In the genomic region with DNA sequence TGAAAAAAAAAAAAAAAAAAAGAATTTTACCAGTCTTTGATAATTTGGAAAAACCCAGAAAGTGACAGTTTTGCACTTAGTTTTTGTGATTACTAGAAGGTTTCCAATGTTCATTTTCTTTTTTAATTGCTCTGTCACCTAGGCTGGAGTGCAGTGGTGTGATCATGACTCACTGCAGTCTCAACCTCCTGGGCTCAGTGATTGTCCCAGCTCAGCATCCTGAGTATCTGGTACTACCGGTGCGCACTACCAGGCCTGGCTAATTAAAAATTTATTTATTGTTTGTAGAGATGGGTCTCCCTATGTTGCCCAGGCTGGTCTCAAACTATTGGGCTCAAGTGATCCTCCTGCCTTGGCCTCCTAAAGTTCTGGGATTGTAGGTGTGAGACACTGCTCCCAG, we compare ENCODE assay signal across 17 cellular contexts.
"Had no signal": no experiment of that assay in that cellular context is flagged by ENCODE, and none has a peak within 500 bp of the region (broad histone marks: within the 10 kb centered on the region; RNA-seq: fewer than 3 reads in every experiment).

No MANE protein-coding gene starts in this region.

- H3K4me2 ChIP-seq: neural progenitor cell had no signal

- H3K27ac ChIP-seq: lower lobe of right lung, neural progenitor cell, psoas muscle, right lobe of liver, spleen, thyroid gland had no signal

- H3K4me3 ChIP-seq: lower lobe of right lung, neural progenitor cell, psoas muscle, right lobe of liver, spleen, thyroid gland had no signal

- H3K9me3 ChIP-seq: lower lobe of right lung, psoas muscle, right lobe of liver, spleen, thyroid gland had no signal

- ATAC-seq: activated naive CD8-positive, alpha-beta T cell treated with anti-CD3 and anti-CD28 coated beads, Interleukin-2, amount 50 U/mL, for 24 hours; left cardiac atrium; lower lobe of right lung; psoas muscle; right lobe of liver; stimulated activated memory B cell treated with anti-CD40 and anti-IgM and Interleukin-4, amounts not matched to agents 10 μg/mL and 1 μg/mL and 100 μg/mL, for 72 hours; WTC11 had no signal

- H3K9ac ChIP-seq: neural progenitor cell had no signal

- H3K36me3 ChIP-seq: lower lobe of right lung, neural progenitor cell, right lobe of liver, spleen, thyroid gland had no signal

- H3K27ac Mint-ChIP-seq: activated naive CD8-positive, alpha-beta T cell treated with anti-CD3 and anti-CD28 coated beads, Interleukin-2, amount 50 U/mL, for 24 hours; dendritic cell treated with granulocyte-macrophage colony-stimulating factor and Interleukin-4, amounts not matched to agents 40 ng/mL and 50 ng/mL, for 4 days; mesothelial cell of epicardium; neural progenitor cell; stimulated activated memory B cell treated with anti-CD40 and anti-IgM and Interleukin-4, amounts not matched to agents 10 μg/mL and 1 μg/mL and 100 μg/mL, for 72 hours; WTC11 had no signal

- DNase-seq: activated gamma-delta T cell treated with Interleukin-2 at 50 U/mL for 16 hours; activated naive CD8-positive, alpha-beta T cell treated with anti-CD3 and anti-CD28 coated beads, Interleukin-2, amount 50 U/mL, for 24 hours; aorta; effector memory CD4-positive, alpha-beta T cell; head of caudate nucleus; left cardiac atrium; lower lobe of right lung; psoas muscle; right lobe of liver; spleen; T-helper 2 cell; thyroid gland had no signal

- H3K27me3 Mint-ChIP-seq: activated naive CD8-positive, alpha-beta T cell treated with anti-CD3 and anti-CD28 coated beads, Interleukin-2, amount 50 U/mL, for 24 hours; dendritic cell treated with granulocyte-macrophage colony-stimulating factor and Interleukin-4, amounts not matched to agents 40 ng/mL and 50 ng/mL, for 4 days; stimulated activated memory B cell treated with anti-CD40 and anti-IgM and Interleukin-4, amounts not matched to agents 10 μg/mL and 1 μg/mL and 100 μg/mL, for 72 hours had no signal

- H2AFZ ChIP-seq: neural progenitor cell had no signal

- H3K4me3 Mint-ChIP-seq: activated naive CD8-positive, alpha-beta T cell treated with anti-CD3 and anti-CD28 coated beads, Interleukin-2, amount 50 U/mL, for 24 hours; dendritic cell treated with granulocyte-macrophage colony-stimulating factor and Interleukin-4, amounts not matched to agents 40 ng/mL and 50 ng/mL, for 4 days; mesothelial cell of epicardium; neural progenitor cell; stimulated activated memory B cell treated with anti-CD40 and anti-IgM and Interleukin-4, amounts not matched to agents 10 μg/mL and 1 μg/mL and 100 μg/mL, for 72 hours; WTC11 had no signal

- H3K27me3 ChIP-seq: neural progenitor cell, right lobe of liver, spleen, thyroid gland had no signal

- H3K36me3 Mint-ChIP-seq: mesothelial cell of epicardium; stimulated activated memory B cell treated with anti-CD40 and anti-IgM and Interleukin-4, amounts not matched to agents 10 μg/mL and 1 μg/mL and 100 μg/mL, for 72 hours; WTC11 had no signal

- H3K9me3 Mint-ChIP-seq: activated naive CD8-positive, alpha-beta T cell treated with anti-CD3 and anti-CD28 coated beads, Interleukin-2, amount 50 U/mL, for 24 hours; dendritic cell treated with granulocyte-macrophage colony-stimulating factor and Interleukin-4, amounts not matched to agents 40 ng/mL and 50 ng/mL, for 4 days; mesothelial cell of epicardium; neural progenitor cell; stimulated activated memory B cell treated with anti-CD40 and anti-IgM and Interleukin-4, amounts not matched to agents 10 μg/mL and 1 μg/mL and 100 μg/mL, for 72 hours; WTC11 had no signal
